ENCODE assay signal across 7 cellular contexts in the genomic region with DNA sequence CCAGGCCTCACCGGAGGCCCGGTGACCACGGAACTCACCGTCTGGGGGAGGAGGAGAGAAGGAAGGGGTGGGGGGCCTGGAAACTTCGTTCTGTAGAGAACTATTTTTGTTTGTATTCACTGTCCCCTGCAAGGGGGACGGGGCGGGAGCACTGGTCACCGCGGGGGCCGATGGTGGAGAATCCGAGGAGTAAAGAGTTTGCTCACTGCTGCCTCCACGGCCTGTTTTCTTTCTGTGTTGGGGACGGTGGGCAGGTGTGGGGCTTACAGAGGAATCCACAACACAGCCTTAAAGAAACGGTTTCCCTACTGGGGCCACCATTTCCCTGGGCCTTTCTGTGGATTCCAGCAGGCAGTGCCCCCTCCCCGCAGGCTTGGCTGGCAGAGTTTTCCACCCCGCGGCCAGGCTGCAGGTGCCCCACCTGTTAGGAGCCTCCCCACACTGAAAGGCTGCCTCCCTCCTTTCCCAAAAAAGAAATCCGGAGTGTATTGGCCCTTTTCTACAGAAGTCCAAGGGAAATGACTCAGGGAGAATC.
A peak's percentile ranks its signal among the peaks of the same experiment; 100 is the strongest.
DNase-seq lines count a peak whose midpoint lies in the region; ATAC-seq, FAIRE-seq and TF ChIP-seq lines count a peak whose summit lies in the region.

No MANE protein-coding gene starts in this region.

- peak overlapping the region; percentile 57 for H3K4me2 ChIP-seq in SU-DHL-6 (ENCODE audit: low read depth, low read length, poor library complexity, severe bottlenecking)

- no peaks in the 10 kb centered on the region for H3K9me3 ChIP-seq in SU-DHL-6 (ENCODE audit: insufficient read depth, low read length)
- H3K9me3 ChIP-seq in skeletal muscle tissue (ENCODE audit: control insufficient read depth in 3 of 3, low read length in 3 of 3): no peaks in the 10 kb centered on the region

- H3K9me2 ChIP-seq in SU-DHL-6 (replicated peaks; ENCODE audit: insufficient read depth, low read length): no peaks in the 10 kb centered on the region

- no peaks in the 10 kb centered on the region for H3K79me2 ChIP-seq in SU-DHL-6 (ENCODE audit: insufficient read depth, low read length)

- peak; percentile 33 for FAIRE-seq in H54 (lab: Jason Lieb, UNC)

- H3K4me1 ChIP-seq in skeletal muscle tissue (ENCODE audit: control insufficient read depth in 3 of 3, insufficient read depth in 3 of 3, low read length in 3 of 3): peaks cover 0 to 16% (median 15%) of the 10 kb centered on the region in 3 donors

- H3K27me3 ChIP-seq in SU-DHL-6 (ENCODE audit: low read length) (no peaks in the 10 kb centered on the region), skeletal muscle tissue (ENCODE audit: control insufficient read depth in 3 of 3, insufficient read depth in 3 of 3, low read length in 3 of 3) (peaks cover 25 to 48% (median 27%) of the 10 kb centered on the region in 3 donors)

- TF ChIP-seq POLR2A in H54 (IDR thresholded peaks at IDR 0.05; ENCODE audit: low read depth, low read length): no peak

- H3K9ac ChIP-seq in SU-DHL-6 (ENCODE audit: low read length) (peak overlapping the region; percentile 47), skeletal muscle tissue (ENCODE audit: low read depth in 1 of 3, low read length in 3 of 3) (peak overlapping the region in 2 of 3 donors; percentile 14 to 64)

- DNase-seq in H54 (ENCODE audit: insufficient read length, low spot score) (no peak), fibroblast of the aortic adventitia (ENCODE audit: low read depth) (no peak), AG08395 (ENCODE audit: low spot score) (no peak), iPS-NIHi11 (ENCODE audit: low spot score) (no peak)

- H4K20me1 ChIP-seq in SU-DHL-6 (ENCODE audit: low read depth, low read length): no peaks in the 10 kb centered on the region

- H3K36me3 ChIP-seq in SU-DHL-6 (ENCODE audit: low read length) (no peaks in the 10 kb centered on the region), skeletal muscle tissue (ENCODE audit: control insufficient read depth in 3 of 3, insufficient read depth in 3 of 3, low read length in 3 of 3) (no peaks in the 10 kb centered on the region)

- no peak for TF ChIP-seq CTCF in SU-DHL-6 (IDR thresholded peaks at IDR 0.05; ENCODE audit: insufficient read depth, low read length, poor library complexity, severe bottlenecking)
- no peak for TF ChIP-seq CTCF in fibroblast of the aortic adventitia (IDR thresholded peaks at IDR 0.05; ENCODE audit: insufficient read depth, low read length)

- no peak for ATAC-seq in HG02870 (IDR thresholded peaks at IDR 0.05; ENCODE audit: unreplicated experiment)

- no peak overlapping the region for H3K27ac ChIP-seq in SU-DHL-6 (ENCODE audit: low read depth, low read length)
- no peak overlapping the region for H3K27ac ChIP-seq in skeletal muscle tissue (ENCODE audit: low read depth, low read length)

- no peaks in the 10 kb centered on the region for H3F3A ChIP-seq in SU-DHL-6 (ENCODE audit: insufficient read depth)

- H2AFZ ChIP-seq in SU-DHL-6 (ENCODE audit: low read depth, low read length, severe bottlenecking): no peak overlapping the region

- H3K4me3 ChIP-seq in SU-DHL-6 (ENCODE audit: insufficient read depth, low read length, poor library complexity, severe bottlenecking) (peak overlapping the region; percentile 53), fibroblast of the aortic adventitia (ENCODE audit: low read depth, low read length) (peak overlapping the region; percentile 66), skeletal muscle tissue (ENCODE audit: low read length in 3 of 3) (peak overlapping the region; percentile 51 to 70 (median 65))
